13 cellular contexts compared by ENCODE assay signal in the genomic region with DNA sequence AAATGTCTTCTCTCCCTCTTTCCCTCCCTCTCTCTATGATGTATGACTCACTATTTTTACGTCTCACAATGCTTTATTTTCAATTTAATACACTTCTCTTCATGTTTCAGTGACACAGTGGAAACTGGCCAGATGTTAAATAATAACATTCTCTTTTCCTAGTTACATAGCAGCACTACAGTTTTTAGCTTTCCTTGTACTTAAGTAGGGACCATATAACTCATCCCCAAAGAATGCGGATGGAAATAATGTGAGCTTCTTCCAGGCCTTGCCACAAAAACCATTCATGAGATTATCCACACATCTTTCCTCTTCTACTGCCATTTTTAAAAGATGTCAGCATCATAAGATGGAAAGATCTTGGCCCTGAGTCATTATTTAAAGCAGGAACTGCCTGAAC.
DNase-seq lines count a peak whose midpoint lies in the region; ATAC-seq, FAIRE-seq and TF ChIP-seq lines count a peak whose summit lies in the region.
"Had no signal": no experiment of that assay in that cellular context is flagged by ENCODE, and none has a peak within 500 bp of the region (broad histone marks: within the 10 kb centered on the region; RNA-seq: fewer than 3 reads in every experiment).

No MANE protein-coding gene starts in this region.

- DNase-seq in AG08395 (ENCODE audit: low spot score) (peak; percentile 51), IMR-90 (peak; percentile 99), cardiac fibroblast (ENCODE audit: low read depth in 2 of 2) (peak; percentile 72 to 88), kidney tubule cell (ENCODE audit: low spot score) (peak; percentile 83), NCI-H510A (lab: John Stamatoyannopoulos, UW) (no peak), GOT3 (lab: John Stamatoyannopoulos, UW) (no peak), frontal cortex (ENCODE audit: low spot score in 2 of 2) (no peak)
- DNase-seq in stimulated activated CD4-positive, alpha-beta T cell treated with anti-CD3 and anti-CD28 coated beads, Interleukin-15, amount 100 ng/mL, for 24 hours, result no peak
- DNase-seq: activated naive CD8-positive, alpha-beta T cell treated with anti-CD3 and anti-CD28 coated beads, Interleukin-2, amount 10 ng/mL, durations not matched to agents 7 days and 5 days; effector CD8-positive, alpha-beta T cell; NCI-H1436 treated with DMSO at 0.1 percent for 48 hours had no signal

- no peaks in the 10 kb centered on the region for H4K20me1 ChIP-seq in IMR-90 (ENCODE audit: insufficient read depth, low read length)

- dilution Hi-C loops in IMR-90 (cut with HindIII; ENCODE audit: low sequenced_read_pairs, unreplicated experiment), result no loop called here

- ATAC-seq in IMR-90 (ENCODE audit: low read depth), result peak; percentile 97

- POLR2A ChIA-PET in IMR-90 (lab: Charles Lee; ENCODE audit: unreplicated experiment), result no interaction called here

- no peak overlapping the region for H2BK20ac ChIP-seq in IMR-90 (ENCODE audit: low read depth, low read length)

- H2BK5ac ChIP-seq in IMR-90 (ENCODE audit: low read depth, low read length, poor library complexity, severe bottlenecking), result peak overlapping the region; percentile 80

- TF ChIP-seq CTCF in IMR-90 (conservative IDR thresholded peaks at IDR 0.05; ENCODE audit: low read depth, low read length), result no peak
- no peak for TF ChIP-seq CTCF in cardiac fibroblast (IDR thresholded peaks at IDR 0.05; ENCODE audit: low read depth, low read length)

- H2AFZ ChIP-seq in IMR-90 (replicated peaks; ENCODE audit: low read length, poor library complexity), result no peak overlapping the region

- H4K5ac ChIP-seq in IMR-90 (ENCODE audit: low read depth, low read length), result no peak overlapping the region

- BruUV-seq in IMR-90 (replicated peaks; lab: Mats Ljungman, UMichigan), result no TSS peak

- H3K9me1 ChIP-seq in IMR-90 (ENCODE audit: insufficient read depth, low read length), result no peaks in the 10 kb centered on the region

- H3K56ac ChIP-seq in IMR-90 (ENCODE audit: extremely low read depth, insufficient read depth, low read length), result no peak overlapping the region

- H3K27ac ChIP-seq in IMR-90 (ENCODE audit: insufficient read depth, low read length), result peak overlapping the region; percentile 74; the same call in 1 of the 2 replicates
- H3K27ac ChIP-seq: SJSA1 had no signal

- H4K91ac ChIP-seq in IMR-90 (ENCODE audit: insufficient read depth, low read depth, low read length), result no peak overlapping the region

- in situ Hi-C loops in IMR-90 (cut with MboI; ENCODE audit: low sequenced_read_pairs), result no loop called here

- peaks cover 2% of the 10 kb centered on the region; the same call in 1 of the 2 replicates for H3K4me1 ChIP-seq in IMR-90 (ENCODE audit: control insufficient read depth, insufficient read depth, low read length)
- H3K4me1 ChIP-seq: SJSA1 had no signal

- H2AK5ac ChIP-seq in IMR-90 (ENCODE audit: low read depth, low read length), result no peak overlapping the region

- 0% methylated on average over 1 of the region's 2 CpGs; no CpG with 5 or more reads in 1 of the 2 experiments for WGBS in IMR-90 (ENCODE audit: extremely low coverage in 2 of 2, insufficient read length in 1 of 2), 2 experiments

- H3K79me1 ChIP-seq in IMR-90 (ENCODE audit: low read depth in 1 of 2, low read length in 2 of 2), result no peaks in the 10 kb centered on the region

- no peaks in the 10 kb centered on the region for H3K27me3 ChIP-seq in IMR-90 (ENCODE audit: control insufficient read depth, insufficient read depth, low read length)
- H3K27me3 ChIP-seq: SJSA1 had no signal

- H3K18ac ChIP-seq in IMR-90 (ENCODE audit: low read depth, low read length), result peak overlapping the region; percentile 64; the same call in 1 of the 2 replicates

- H3K4ac ChIP-seq in IMR-90 (ENCODE audit: low read depth, low read length), result no peak overlapping the region

- H3K23ac ChIP-seq in IMR-90 (ENCODE audit: low read depth, low read length), result no peak overlapping the region

- no peak for TF ChIP-seq POLR2A in IMR-90 (IDR thresholded peaks at IDR 0.05; ENCODE audit: low read depth, low read length)

- no peak overlapping the region for H3K4me2 ChIP-seq in IMR-90 (ENCODE audit: low read depth, low read length)

- H3K4me3 ChIP-seq in IMR-90 (ENCODE audit: insufficient read depth, low read depth, low read length) (no peak overlapping the region), cardiac fibroblast (replicated peaks in 1 of 2; ENCODE audit: low read depth in 2 of 2, low read length in 2 of 2) (no peak overlapping the region)
- H3K4me3 ChIP-seq: lung, SJSA1 had no signal

- no peak for TF ChIP-seq RAD21 in IMR-90 (IDR thresholded peaks at IDR 0.05; ENCODE audit: low read length)

- no peak overlapping the region for H3K14ac ChIP-seq in IMR-90 (replicated peaks; ENCODE audit: low read depth, low read length)

- no peaks in the 10 kb centered on the region for H3K36me3 ChIP-seq in IMR-90 (ENCODE audit: control insufficient read depth, insufficient read depth, low read length)
- H3K36me3 ChIP-seq: SJSA1 had no signal

- H4K8ac ChIP-seq in IMR-90 (ENCODE audit: low read depth in 2 of 2, low read length in 2 of 2), result peak overlapping the region in 1 of 2 experiments; percentile 26; a peak in 2 of 4 replicates

- CTCF ChIA-PET in IMR-90 (lab: Yijun Ruan, JAX), result interaction anchor here (0.6 kb wide), 1 partner anchor 70 kb away, joined by 3 read pairs; no protein-coding TSS in a partner anchor

- intact Hi-C loops in IMR-90 (cut with micrococcal nuclease), result no loop called here

- FAIRE-seq in frontal cortex (lab: Jason Lieb, UNC), result no peak

- no peak overlapping the region for H2BK120ac ChIP-seq in IMR-90 (ENCODE audit: low read depth, low read length)

- no peaks in the 10 kb centered on the region for H3K9me3 ChIP-seq in IMR-90 (ENCODE audit: control insufficient read depth, insufficient read depth, low read length)
- H3K9me3 ChIP-seq: SJSA1 had no signal

- no peak overlapping the region for H3K9ac ChIP-seq in IMR-90 (ENCODE audit: low read depth, low read length)

- no peak overlapping the region for H2BK15ac ChIP-seq in IMR-90 (ENCODE audit: low read depth, low read length)

- no peak overlapping the region for H2AK9ac ChIP-seq in IMR-90 (replicated peaks; ENCODE audit: low read depth, low read length, poor library complexity)

TF ChIP-seq in IMR-90, 13 proteins besides CTCF, POLR2A, EP300 and RAD21:
- TF ChIP-seq, protein P1, sequence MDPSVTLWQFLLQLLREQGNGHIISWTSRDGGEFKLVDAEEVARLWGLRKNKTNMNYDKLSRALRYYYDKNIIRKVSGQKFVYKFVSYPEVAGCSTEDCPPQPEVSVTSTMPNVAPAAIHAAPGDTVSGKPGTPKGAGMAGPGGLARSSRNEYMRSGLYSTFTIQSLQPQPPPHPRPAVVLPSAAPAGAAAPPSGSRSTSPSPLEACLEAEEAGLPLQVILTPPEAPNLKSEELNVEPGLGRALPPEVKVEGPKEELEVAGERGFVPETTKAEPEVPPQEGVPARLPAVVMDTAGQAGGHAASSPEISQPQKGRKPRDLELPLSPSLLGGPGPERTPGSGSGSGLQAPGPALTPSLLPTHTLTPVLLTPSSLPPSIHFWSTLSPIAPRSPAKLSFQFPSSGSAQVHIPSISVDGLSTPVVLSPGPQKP (IDR thresholded peaks at IDR 0.05; ENCODE audit: borderline replicate concordance, low read depth, low read length), result no peak
- TF ChIP-seq FOS (IDR thresholded peaks at IDR 0.05; ENCODE audit: low read depth, low read length) (peak; percentile 53), SMC3 (IDR thresholded peaks at IDR 0.05; ENCODE audit: low read depth, low read length) (no peak)
TF ChIP-seq in IMR-90: peak in this region for 1.

Comparison
In these comparisons a context has a peak if more than half of its experiments do, and no peak if none do; other contexts are left out.
1. DNase-seq: peak in AG08395 (single experiment), IMR-90 (single experiment), cardiac fibroblast (2 of 2) and kidney tubule cell (single experiment); none in stimulated activated CD4-positive, alpha-beta T cell treated with anti-CD3 and anti-CD28 coated beads, Interleukin-15, amount 100 ng/mL, for 24 hours (single experiment), NCI-H510A (single experiment), GOT3 (single experiment) and frontal cortex (0 of 2).